ENCODE assay signal across 11 cellular contexts in the genomic region with DNA sequence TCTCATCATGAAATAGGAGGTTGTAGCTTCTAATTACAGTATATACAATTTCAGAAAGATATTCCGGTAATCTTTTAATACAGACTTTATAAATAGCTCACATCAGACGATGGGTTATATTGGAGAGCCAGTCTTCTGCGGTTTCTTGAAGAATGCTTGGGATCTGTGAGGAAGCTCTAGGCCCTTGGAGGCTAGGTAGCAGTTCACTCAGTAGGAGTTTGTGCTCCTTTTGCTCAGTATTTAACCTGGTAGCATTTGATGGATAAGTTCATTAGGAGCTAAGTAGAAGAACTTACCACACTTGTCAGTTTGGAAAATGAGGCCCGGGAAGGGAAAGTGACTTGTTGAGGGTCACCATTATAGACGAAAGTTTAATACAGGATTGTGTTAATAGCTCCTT. TPM values are rescaled to one million over a fixed set of nuclear protein-coding genes. Genes with fewer than 3 reads are reported as not detected.
DNase-seq lines count a peak whose midpoint lies in the region; ATAC-seq and TF ChIP-seq lines count a peak whose summit lies in the region.
"Had no signal": no experiment of that assay in that cellular context is flagged by ENCODE, and none has a peak within 500 bp of the region (broad histone marks: within the 10 kb centered on the region; RNA-seq: fewer than 3 reads in every experiment).

No MANE protein-coding gene starts in this region.

- H3K9ac ChIP-seq in ES-I3 (ENCODE audit: low read depth, low read length) (peak overlapping the region; percentile 91; the same call in 1 of the 2 replicates), rectal smooth muscle tissue (ENCODE audit: low read length) (no peak overlapping the region)

- H3K27me3 ChIP-seq in rectal smooth muscle tissue (ENCODE audit: control insufficient read depth, insufficient read depth, low read length): no peaks in the 10 kb centered on the region

- peak overlapping the region; percentile 92 for H3K27ac Mint-ChIP-seq in T-helper 17 cell

- ATAC-seq in T-helper 17 cell (no peak), GM19328 (IDR thresholded peaks at IDR 0.05; ENCODE audit: unreplicated experiment) (no peak), HG03108 (IDR thresholded peaks at IDR 0.05; ENCODE audit: unreplicated experiment) (no peak)

- peaks cover 21% of the 10 kb centered on the region; the same call in 1 of the 2 replicates for H3K4me1 ChIP-seq in ES-I3 (ENCODE audit: insufficient read depth, low read length)
- peaks cover 15% of the 10 kb centered on the region for H3K4me1 ChIP-seq in rectal smooth muscle tissue (ENCODE audit: control insufficient read depth, insufficient read depth, low read length)

- H3K27me3 Mint-ChIP-seq in T-helper 17 cell: no peaks in the 10 kb centered on the region

- H3K4me3 ChIP-seq in fibroblast of the aortic adventitia (ENCODE audit: low read depth, low read length): peak overlapping the region; percentile 83
- peak overlapping the region; percentile 84 for H3K4me3 ChIP-seq in rectal smooth muscle tissue (ENCODE audit: low read length)

- H3K9me3 ChIP-seq in ES-I3 (ENCODE audit: control insufficient read depth, insufficient read depth, low read length) (no peaks in the 10 kb centered on the region), T-helper 17 cell (ENCODE audit: control insufficient read depth, low read length, poor library complexity, severe bottlenecking) (no peaks in the 10 kb centered on the region)

- H3K36me3 Mint-ChIP-seq in T-helper 17 cell (ENCODE audit: low read depth): peaks cover 2% of the 10 kb centered on the region

- DNase-seq in T-helper 17 cell: no peak
- peak; percentile 67 for DNase-seq in fibroblast of the aortic adventitia (ENCODE audit: low read depth)
- no peak for DNase-seq in kidney glomerular epithelial cell (lab: John Stamatoyannopoulos, UW)
- DNase-seq in T-helper 9 cell: no peak
- DNase-seq: activated CD8-positive, alpha-beta memory T cell treated with anti-CD3 and anti-CD28 coated beads for 24 hours; NCI-H510A; stimulated activated CD4-positive, alpha-beta T cell treated with anti-CD3 and anti-CD28 coated beads, Interleukin-4, amount 100 ng/mL, for 4 hours had no signal

- peaks cover 31% of the 10 kb centered on the region for H3K4me1 Mint-ChIP-seq in T-helper 17 cell

- H3K36me3 ChIP-seq in ES-I3 (ENCODE audit: insufficient read depth, low read length) (no peaks in the 10 kb centered on the region), rectal smooth muscle tissue (ENCODE audit: control insufficient read depth, insufficient read depth, low read length) (no peaks in the 10 kb centered on the region)

- H3K27ac ChIP-seq in rectal smooth muscle tissue (ENCODE audit: low read depth, low read length): peak overlapping the region; percentile 96

- peak overlapping the region; percentile 85 for H3K4me3 Mint-ChIP-seq in T-helper 17 cell

- TF ChIP-seq CTCF in fibroblast of the aortic adventitia (IDR thresholded peaks at IDR 0.05; ENCODE audit: insufficient read depth, low read length): no peak

RNA-seq across cellular contexts. Expression of a gene that starts 2.8 kb away (rescaled TPM):
- total RNA-seq in T-helper 17 cell (10 to 100 TPM; 27.0 to 41.6 TPM), fibroblast of the aortic adventitia (ENCODE audit: low replicate concordance) (53.0 and 139 TPM in 2 replicates)
